2 cellular contexts compared by ENCODE assay signal in genomic region chr10:129712000-129712399, GRCh38.
TF ChIP-seq lines count a peak whose summit lies in the region.

No MANE protein-coding gene starts in this region.

TF ChIP-seq in liver, 16 proteins besides CTCF, POLR2A, EP300 and RAD21 (continued from another document):
- TF ChIP-seq ZBTB33 (IDR thresholded peaks at IDR 0.05) = no peak
- TF ChIP-seq FOXA2 (IDR thresholded peaks at IDR 0.05) = no peak
- TF ChIP-seq RXRA (IDR thresholded peaks at IDR 0.05) = no peak
- TF ChIP-seq GABPA (IDR thresholded peaks at IDR 0.05 in 1 of 2, conservative IDR thresholded peaks at IDR 0.05 in 1 of 2) = no peak
- no peak for TF ChIP-seq FOXA1 (IDR thresholded peaks at IDR 0.05)
- TF ChIP-seq NR2F2 (IDR thresholded peaks at IDR 0.05) = no peak

TF ChIP-seq in HepG2, 621 proteins besides CTCF, POLR2A, EP300 and RAD21 (continued from another document):
- TF ChIP-seq USF2 (IDR thresholded peaks at IDR 0.05; ENCODE audit: low read depth, low read length) (no peak), USF2 (CRISPR knock-in tag; IDR thresholded peaks at IDR 0.05; ENCODE audit: borderline replicate concordance) (no peak), CBX5 (CRISPR knock-in tag; IDR thresholded peaks at IDR 0.05; ENCODE audit: borderline replicate concordance) (no peak), CSRNP1 (CRISPR knock-in tag; IDR thresholded peaks at IDR 0.05) (no peak)
